ENCODE assay signal across 16 cellular contexts in genomic region chr17:78432929-78433727, GRCh38.
"Had no signal": no experiment of that assay in that cellular context is flagged by ENCODE, and none has a peak within 500 bp of the region (broad histone marks: within the 10 kb centered on the region; RNA-seq: fewer than 3 reads in every experiment).

No MANE protein-coding gene starts in this region.

- H3K4me3 ChIP-seq: hepatocyte, prostate gland, right atrium auricular region, skin epidermis, stomach, thoracic aorta, upper lobe of left lung had no signal

- H2AFZ ChIP-seq: hepatocyte had no signal

- H3K36me3 ChIP-seq: prostate gland, right atrium auricular region had no signal

- DNase-seq: activated CD4-positive, alpha-beta T cell treated with anti-CD3 and anti-CD28 coated beads, Interleukin-2, amount 50 U/mL, for 4 hours; activated CD4-positive, CD25-positive, alpha-beta regulatory T cell treated with anti-CD3 and anti-CD28 coated beads, Interleukin-2, amount 50 U/mL, for 72 hours; activated effector memory CD4-positive, alpha-beta T cell treated with anti-CD3 and anti-CD28 coated beads, Interleukin-2, amount 50 U/mL, for 16 hours; activated T-cell treated with anti-CD3 and anti-CD28 coated beads, Interleukin-2, amount 50 U/mL, for 72 hours; endodermal cell; stomach; T-helper 1 cell; T-helper 9 cell; upper lobe of left lung had no signal

- H3K27ac ChIP-seq: epithelial cell of prostate, hepatocyte, prostate gland, right atrium auricular region, skin epidermis, stomach, thoracic aorta, upper lobe of left lung had no signal

- H3K9me3 ChIP-seq: prostate gland, right atrium auricular region, stomach, thoracic aorta, upper lobe of left lung had no signal

- H3K27me3 ChIP-seq: hepatocyte, right atrium auricular region, upper lobe of left lung had no signal

- FAIRE-seq: islet of Langerhans had no signal

- H3K4me2 ChIP-seq: hepatocyte had no signal

- H3K4me1 ChIP-seq: prostate gland, right atrium auricular region had no signal
